1 cellular context compared by ENCODE assay signal in genomic region chr19:34920090-34920786, GRCh38.
A peak's percentile ranks its signal among the peaks of the same experiment; 100 is the strongest.
TF ChIP-seq lines count a peak whose summit lies in the region.
"Not testable (repeated sequence)": the region's sequence is repeated elsewhere in the genome, so short reads cannot be mapped to it uniquely, and the experiment has no call there.

No MANE protein-coding gene starts in this region.

TF ChIP-seq in K562, 482 proteins besides CTCF, POLR2A, EP300 and RAD21 (continued from another document):
- TF ChIP-seq, protein P1, sequence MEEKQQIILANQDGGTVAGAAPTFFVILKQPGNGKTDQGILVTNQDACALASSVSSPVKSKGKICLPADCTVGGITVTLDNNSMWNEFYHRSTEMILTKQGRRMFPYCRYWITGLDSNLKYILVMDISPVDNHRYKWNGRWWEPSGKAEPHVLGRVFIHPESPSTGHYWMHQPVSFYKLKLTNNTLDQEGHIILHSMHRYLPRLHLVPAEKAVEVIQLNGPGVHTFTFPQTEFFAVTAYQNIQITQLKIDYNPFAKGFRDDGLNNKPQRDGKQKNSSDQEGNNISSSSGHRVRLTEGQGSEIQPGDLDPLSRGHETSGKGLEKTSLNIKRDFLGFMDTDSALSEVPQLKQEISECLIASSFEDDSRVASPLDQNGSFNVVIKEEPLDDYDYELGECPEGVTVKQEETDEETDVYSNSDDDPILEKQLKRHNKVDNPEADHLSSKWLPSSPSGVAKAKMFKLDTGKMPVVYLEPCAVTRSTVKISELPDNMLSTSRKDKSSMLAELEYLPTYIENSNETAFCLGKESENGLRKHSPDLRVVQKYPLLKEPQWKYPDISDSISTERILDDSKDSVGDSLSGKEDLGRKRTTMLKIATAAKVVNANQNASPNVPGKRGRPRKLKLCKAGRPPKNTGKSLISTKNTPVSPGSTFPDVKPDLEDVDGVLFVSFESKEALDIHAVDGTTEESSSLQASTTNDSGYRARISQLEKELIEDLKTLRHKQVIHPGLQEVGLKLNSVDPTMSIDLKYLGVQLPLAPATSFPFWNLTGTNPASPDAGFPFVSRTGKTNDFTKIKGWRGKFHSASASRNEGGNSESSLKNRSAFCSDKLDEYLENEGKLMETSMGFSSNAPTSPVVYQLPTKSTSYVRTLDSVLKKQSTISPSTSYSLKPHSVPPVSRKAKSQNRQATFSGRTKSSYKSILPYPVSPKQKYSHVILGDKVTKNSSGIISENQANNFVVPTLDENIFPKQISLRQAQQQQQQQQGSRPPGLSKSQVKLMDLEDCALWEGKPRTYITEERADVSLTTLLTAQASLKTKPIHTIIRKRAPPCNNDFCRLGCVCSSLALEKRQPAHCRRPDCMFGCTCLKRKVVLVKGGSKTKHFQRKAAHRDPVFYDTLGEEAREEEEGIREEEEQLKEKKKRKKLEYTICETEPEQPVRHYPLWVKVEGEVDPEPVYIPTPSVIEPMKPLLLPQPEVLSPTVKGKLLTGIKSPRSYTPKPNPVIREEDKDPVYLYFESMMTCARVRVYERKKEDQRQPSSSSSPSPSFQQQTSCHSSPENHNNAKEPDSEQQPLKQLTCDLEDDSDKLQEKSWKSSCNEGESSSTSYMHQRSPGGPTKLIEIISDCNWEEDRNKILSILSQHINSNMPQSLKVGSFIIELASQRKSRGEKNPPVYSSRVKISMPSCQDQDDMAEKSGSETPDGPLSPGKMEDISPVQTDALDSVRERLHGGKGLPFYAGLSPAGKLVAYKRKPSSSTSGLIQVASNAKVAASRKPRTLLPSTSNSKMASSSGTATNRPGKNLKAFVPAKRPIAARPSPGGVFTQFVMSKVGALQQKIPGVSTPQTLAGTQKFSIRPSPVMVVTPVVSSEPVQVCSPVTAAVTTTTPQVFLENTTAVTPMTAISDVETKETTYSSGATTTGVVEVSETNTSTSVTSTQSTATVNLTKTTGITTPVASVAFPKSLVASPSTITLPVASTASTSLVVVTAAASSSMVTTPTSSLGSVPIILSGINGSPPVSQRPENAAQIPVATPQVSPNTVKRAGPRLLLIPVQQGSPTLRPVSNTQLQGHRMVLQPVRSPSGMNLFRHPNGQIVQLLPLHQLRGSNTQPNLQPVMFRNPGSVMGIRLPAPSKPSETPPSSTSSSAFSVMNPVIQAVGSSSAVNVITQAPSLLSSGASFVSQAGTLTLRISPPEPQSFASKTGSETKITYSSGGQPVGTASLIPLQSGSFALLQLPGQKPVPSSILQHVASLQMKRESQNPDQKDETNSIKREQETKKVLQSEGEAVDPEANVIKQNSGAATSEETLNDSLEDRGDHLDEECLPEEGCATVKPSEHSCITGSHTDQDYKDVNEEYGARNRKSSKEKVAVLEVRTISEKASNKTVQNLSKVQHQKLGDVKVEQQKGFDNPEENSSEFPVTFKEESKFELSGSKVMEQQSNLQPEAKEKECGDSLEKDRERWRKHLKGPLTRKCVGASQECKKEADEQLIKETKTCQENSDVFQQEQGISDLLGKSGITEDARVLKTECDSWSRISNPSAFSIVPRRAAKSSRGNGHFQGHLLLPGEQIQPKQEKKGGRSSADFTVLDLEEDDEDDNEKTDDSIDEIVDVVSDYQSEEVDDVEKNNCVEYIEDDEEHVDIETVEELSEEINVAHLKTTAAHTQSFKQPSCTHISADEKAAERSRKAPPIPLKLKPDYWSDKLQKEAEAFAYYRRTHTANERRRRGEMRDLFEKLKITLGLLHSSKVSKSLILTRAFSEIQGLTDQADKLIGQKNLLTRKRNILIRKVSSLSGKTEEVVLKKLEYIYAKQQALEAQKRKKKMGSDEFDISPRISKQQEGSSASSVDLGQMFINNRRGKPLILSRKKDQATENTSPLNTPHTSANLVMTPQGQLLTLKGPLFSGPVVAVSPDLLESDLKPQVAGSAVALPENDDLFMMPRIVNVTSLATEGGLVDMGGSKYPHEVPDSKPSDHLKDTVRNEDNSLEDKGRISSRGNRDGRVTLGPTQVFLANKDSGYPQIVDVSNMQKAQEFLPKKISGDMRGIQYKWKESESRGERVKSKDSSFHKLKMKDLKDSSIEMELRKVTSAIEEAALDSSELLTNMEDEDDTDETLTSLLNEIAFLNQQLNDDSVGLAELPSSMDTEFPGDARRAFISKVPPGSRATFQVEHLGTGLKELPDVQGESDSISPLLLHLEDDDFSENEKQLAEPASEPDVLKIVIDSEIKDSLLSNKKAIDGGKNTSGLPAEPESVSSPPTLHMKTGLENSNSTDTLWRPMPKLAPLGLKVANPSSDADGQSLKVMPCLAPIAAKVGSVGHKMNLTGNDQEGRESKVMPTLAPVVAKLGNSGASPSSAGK (IDR thresholded peaks at IDR 0.05): peak; percentile 52; the same call in 1 of the 2 replicates
- peak; percentile 72; the same call in 1 of the 2 replicates for TF ChIP-seq ZNF140 (CRISPR knock-in tag; IDR thresholded peaks at IDR 0.05)
- TF ChIP-seq TEAD4 (IDR thresholded peaks at IDR 0.05; ENCODE audit: low read length): peak; percentile 86
- not testable (repeated sequence) for TF ChIP-seq TEAD4 (CRISPR knock-in tag; IDR thresholded peaks at IDR 0.05; ENCODE audit: borderline replicate concordance); JUND (tag; IDR thresholded peaks at IDR 0.05; ENCODE audit: borderline replicate concordance, low read depth, low read length)
- TF ChIP-seq, protein P2, sequence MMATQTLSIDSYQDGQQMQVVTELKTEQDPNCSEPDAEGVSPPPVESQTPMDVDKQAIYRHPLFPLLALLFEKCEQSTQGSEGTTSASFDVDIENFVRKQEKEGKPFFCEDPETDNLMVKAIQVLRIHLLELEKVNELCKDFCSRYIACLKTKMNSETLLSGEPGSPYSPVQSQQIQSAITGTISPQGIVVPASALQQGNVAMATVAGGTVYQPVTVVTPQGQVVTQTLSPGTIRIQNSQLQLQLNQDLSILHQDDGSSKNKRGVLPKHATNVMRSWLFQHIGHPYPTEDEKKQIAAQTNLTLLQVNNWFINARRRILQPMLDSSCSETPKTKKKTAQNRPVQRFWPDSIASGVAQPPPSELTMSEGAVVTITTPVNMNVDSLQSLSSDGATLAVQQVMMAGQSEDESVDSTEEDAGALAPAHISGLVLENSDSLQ (IDR thresholded peaks at IDR 0.05): 0 out of 2 replicates have a peak, but pooled peaks have one; percentile 24
- TF ChIP-seq SPI1 (IDR thresholded peaks at IDR 0.05; ENCODE audit: borderline replicate concordance, low read depth, low read length): peak; percentile 88
- TF ChIP-seq L3MBTL2 (IDR thresholded peaks at IDR 0.05): peak; percentile 70
- peak; percentile 75; the same call in 1 of the 2 replicates for TF ChIP-seq GTF2A2 (tag; IDR thresholded peaks at IDR 0.05)
- TF ChIP-seq FOXK1 (CRISPR knock-in tag; IDR thresholded peaks at IDR 0.05; ENCODE audit: borderline replicate concordance): 0 out of 2 replicates have a peak, but pooled peaks have one; percentile 25
- peak; percentile 84 for TF ChIP-seq ZNF699 (CRISPR knock-in tag; IDR thresholded peaks at IDR 0.05; ENCODE audit: insufficient replicate concordance)
- peak; percentile 90 for TF ChIP-seq ZBTB17 (CRISPR knock-in tag; IDR thresholded peaks at IDR 0.05)
- TF ChIP-seq NFIC (IDR thresholded peaks at IDR 0.05): peak; percentile 82
- TF ChIP-seq, protein P3, sequence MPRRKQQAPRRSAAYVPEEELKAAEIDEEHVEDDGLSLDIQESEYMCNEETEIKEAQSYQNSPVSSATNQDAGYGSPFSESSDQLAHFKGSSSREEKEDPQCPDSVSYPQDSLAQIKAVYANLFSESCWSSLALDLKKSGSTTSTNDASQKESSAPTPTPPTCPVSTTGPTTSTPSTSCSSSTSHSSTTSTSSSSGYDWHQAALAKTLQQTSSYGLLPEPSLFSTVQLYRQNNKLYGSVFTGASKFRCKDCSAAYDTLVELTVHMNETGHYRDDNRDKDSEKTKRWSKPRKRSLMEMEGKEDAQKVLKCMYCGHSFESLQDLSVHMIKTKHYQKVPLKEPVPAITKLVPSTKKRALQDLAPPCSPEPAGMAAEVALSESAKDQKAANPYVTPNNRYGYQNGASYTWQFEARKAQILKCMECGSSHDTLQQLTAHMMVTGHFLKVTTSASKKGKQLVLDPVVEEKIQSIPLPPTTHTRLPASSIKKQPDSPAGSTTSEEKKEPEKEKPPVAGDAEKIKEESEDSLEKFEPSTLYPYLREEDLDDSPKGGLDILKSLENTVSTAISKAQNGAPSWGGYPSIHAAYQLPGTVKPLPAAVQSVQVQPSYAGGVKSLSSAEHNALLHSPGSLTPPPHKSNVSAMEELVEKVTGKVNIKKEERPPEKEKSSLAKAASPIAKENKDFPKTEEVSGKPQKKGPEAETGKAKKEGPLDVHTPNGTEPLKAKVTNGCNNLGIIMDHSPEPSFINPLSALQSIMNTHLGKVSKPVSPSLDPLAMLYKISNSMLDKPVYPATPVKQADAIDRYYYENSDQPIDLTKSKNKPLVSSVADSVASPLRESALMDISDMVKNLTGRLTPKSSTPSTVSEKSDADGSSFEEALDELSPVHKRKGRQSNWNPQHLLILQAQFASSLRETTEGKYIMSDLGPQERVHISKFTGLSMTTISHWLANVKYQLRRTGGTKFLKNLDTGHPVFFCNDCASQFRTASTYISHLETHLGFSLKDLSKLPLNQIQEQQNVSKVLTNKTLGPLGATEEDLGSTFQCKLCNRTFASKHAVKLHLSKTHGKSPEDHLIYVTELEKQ (CRISPR knock-in tag; IDR thresholded peaks at IDR 0.05): peak; percentile 81
- TF ChIP-seq ZNF639 (CRISPR knock-in tag; conservative IDR thresholded peaks at IDR 0.05 in 1 of 2, IDR thresholded peaks at IDR 0.05 in 1 of 2): peak in 1 of 2 experiments; percentile 40; a peak in 1 of 4 replicates
- TF ChIP-seq ZNF347 (CRISPR knock-in tag; IDR thresholded peaks at IDR 0.05; ENCODE audit: low read depth): peak; percentile 82; the same call in 1 of the 2 replicates
- TF ChIP-seq CXXC5 (CRISPR knock-in tag; IDR thresholded peaks at IDR 0.05): peak; percentile 92
- TF ChIP-seq HDAC8 (tag; IDR thresholded peaks at IDR 0.05): peak; percentile 91
- TF ChIP-seq MECOM (CRISPR knock-in tag; IDR thresholded peaks at IDR 0.05): peak; percentile 79
- TF ChIP-seq, protein P4, sequence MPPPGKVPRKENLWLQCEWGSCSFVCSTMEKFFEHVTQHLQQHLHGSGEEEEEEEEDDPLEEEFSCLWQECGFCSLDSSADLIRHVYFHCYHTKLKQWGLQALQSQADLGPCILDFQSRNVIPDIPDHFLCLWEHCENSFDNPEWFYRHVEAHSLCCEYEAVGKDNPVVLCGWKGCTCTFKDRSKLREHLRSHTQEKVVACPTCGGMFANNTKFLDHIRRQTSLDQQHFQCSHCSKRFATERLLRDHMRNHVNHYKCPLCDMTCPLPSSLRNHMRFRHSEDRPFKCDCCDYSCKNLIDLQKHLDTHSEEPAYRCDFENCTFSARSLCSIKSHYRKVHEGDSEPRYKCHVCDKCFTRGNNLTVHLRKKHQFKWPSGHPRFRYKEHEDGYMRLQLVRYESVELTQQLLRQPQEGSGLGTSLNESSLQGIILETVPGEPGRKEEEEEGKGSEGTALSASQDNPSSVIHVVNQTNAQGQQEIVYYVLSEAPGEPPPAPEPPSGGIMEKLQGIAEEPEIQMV (tag; conservative IDR thresholded peaks at IDR 0.05; ENCODE audit: low read depth): peak; percentile 81
- TF ChIP-seq TRIM24 (IDR thresholded peaks at IDR 0.05): peak; percentile 88 to 92
- peak; percentile 25; the same call in 1 of the 2 replicates for TF ChIP-seq JUND (IDR thresholded peaks at IDR 0.05; ENCODE audit: borderline replicate concordance, low read depth, low read length)
- peak; percentile 92 for TF ChIP-seq IFI16 (CRISPR knock-in tag; IDR thresholded peaks at IDR 0.05)
- TF ChIP-seq DMBX1 (CRISPR knock-in tag; IDR thresholded peaks at IDR 0.05; ENCODE audit: borderline replicate concordance): peak; percentile 99
- TF ChIP-seq ZNF583 (CRISPR knock-in tag; IDR thresholded peaks at IDR 0.05): peak; percentile 98
- peak; percentile 81; the same call in 1 of the 2 replicates for TF ChIP-seq CTBP1 (IDR thresholded peaks at IDR 0.05; ENCODE audit: borderline replicate concordance)
- TF ChIP-seq PTRF (tag; IDR thresholded peaks at IDR 0.05): peak; percentile 91
- TF ChIP-seq DPF2 (IDR thresholded peaks at IDR 0.05): peak; percentile 82
- peak; percentile 94 for TF ChIP-seq CBFA2T2 (conservative IDR thresholded peaks at IDR 0.05)
- 0 out of 2 replicates have a peak, but pooled peaks have one; percentile 30 for TF ChIP-seq SNAPC5 (CRISPR knock-in tag; IDR thresholded peaks at IDR 0.05)
- peak; percentile 91 for TF ChIP-seq ARID1B (IDR thresholded peaks at IDR 0.05)
- TF ChIP-seq SMARCA4 (IDR thresholded peaks at IDR 0.05): peak; percentile 62
- peak; percentile 56 for TF ChIP-seq CCNT2 (IDR thresholded peaks at IDR 0.05; ENCODE audit: borderline replicate concordance, extremely low read depth, insufficient read length, low read depth, low read length)
- TF ChIP-seq PPARD (CRISPR knock-in tag; IDR thresholded peaks at IDR 0.05): 0 out of 2 replicates have a peak, but pooled peaks have one; percentile 27
- TF ChIP-seq ETV1 (tag; conservative IDR thresholded peaks at IDR 0.05; ENCODE audit: low read depth): peak; percentile 48; the same call in 1 of the 2 replicates
- peak; percentile 39 for TF ChIP-seq BHLHE40 (IDR thresholded peaks at IDR 0.05; ENCODE audit: low read length)
- peak; percentile 54; the same call in 1 of the 2 replicates for TF ChIP-seq CBX5 (IDR thresholded peaks at IDR 0.05; ENCODE audit: borderline replicate concordance, low read depth)
- TF ChIP-seq KDM1A (IDR thresholded peaks at IDR 0.05): peak; percentile 91
